ENCODE assay signal across 14 cellular contexts in genomic region chr20:50551288-50551687, GRCh38. TPM values are rescaled to one million over a fixed set of nuclear protein-coding genes. Genes with fewer than 3 reads are reported as not detected.
DNase-seq lines count a peak whose midpoint lies in the region; ATAC-seq, FAIRE-seq and TF ChIP-seq lines count a peak whose summit lies in the region.
"Had no signal": no experiment of that assay in that cellular context is flagged by ENCODE, and none has a peak within 500 bp of the region (broad histone marks: within the 10 kb centered on the region; RNA-seq: fewer than 3 reads in every experiment).

No MANE protein-coding gene starts in this region.

- H3K36me3 Mint-ChIP-seq in CD4-positive, CD25-positive, alpha-beta regulatory T cell: peaks cover 14% of the 10 kb centered on the region
- H3K36me3 Mint-ChIP-seq in T-helper 2 cell treated with Interferon-gamma antibody and Interleukin-4, amounts not matched to agents 5 μg/mL and 100 μg/mL, for 36 hours (ENCODE audit: low read depth): peaks cover 35% of the 10 kb centered on the region

- dilution Hi-C loops in keratinocyte (cut with MboI; ENCODE audit: extremely low pct_ligation_motif_present, low sequenced_read_pairs): no loop called here

- H3K9me3 ChIP-seq in CD4-positive, CD25-positive, alpha-beta regulatory T cell (ENCODE audit: control insufficient read depth in 2 of 2, low read length in 2 of 2): no peaks in the 10 kb centered on the region
- no peaks in the 10 kb centered on the region for H3K9me3 ChIP-seq in keratinocyte (ENCODE audit: control insufficient read depth, low read depth, low read length)
- H3K9me3 ChIP-seq: sigmoid colon, testis had no signal

- no peaks in the 10 kb centered on the region for H4K20me1 ChIP-seq in keratinocyte (ENCODE audit: control insufficient read depth, extremely low read depth, insufficient read depth, low read length)

- no peak overlapping the region for H2AFZ ChIP-seq in keratinocyte (ENCODE audit: control insufficient read depth, low read length)

- no peak for ATAC-seq in CD4-positive, CD25-positive, alpha-beta regulatory T cell (ENCODE audit: low read depth in 2 of 2)
- no peak for ATAC-seq in GM19397 (IDR thresholded peaks at IDR 0.05; ENCODE audit: unreplicated experiment)
- ATAC-seq: effector memory CD8-positive, alpha-beta T cell; PC-3 had no signal

- TF ChIP-seq CTCF in keratinocyte (optimal IDR thresholded peaks at IDR 0.05 in 1 of 3, IDR thresholded peaks at IDR 0.05 in 1 of 3, conservative IDR thresholded peaks at IDR 0.05 in 1 of 3; ENCODE audit: extremely low read depth in 1 of 3, insufficient read depth in 2 of 3, low read length in 3 of 3): no peak

- peak overlapping the region in 2 of 4 donors; percentile 2 to 44 for H3K4me3 Mint-ChIP-seq in CD4-positive, CD25-positive, alpha-beta regulatory T cell
- H3K4me3 Mint-ChIP-seq in T-helper 2 cell treated with Interferon-gamma antibody and Interleukin-4, amounts not matched to agents 5 μg/mL and 100 μg/mL, for 36 hours: peak overlapping the region; percentile 31

- peak; percentile 57 for FAIRE-seq in keratinocyte (lab: Jason Lieb, UNC)
- no peak for FAIRE-seq in GM19239 (lab: Jason Lieb, UNC)

- H3K4me2 ChIP-seq in keratinocyte (ENCODE audit: control insufficient read depth, extremely low read depth, insufficient read depth, low read depth, low read length): peak overlapping the region; percentile 49

- no peaks in the 10 kb centered on the region for H3K9me3 Mint-ChIP-seq in CD4-positive, CD25-positive, alpha-beta regulatory T cell
- no peaks in the 10 kb centered on the region for H3K9me3 Mint-ChIP-seq in T-helper 2 cell treated with Interferon-gamma antibody and Interleukin-4, amounts not matched to agents 5 μg/mL and 100 μg/mL, for 36 hours
- H3K9me3 Mint-ChIP-seq: effector memory CD8-positive, alpha-beta T cell had no signal

- no peak overlapping the region for H3K27ac ChIP-seq in CD4-positive, CD25-positive, alpha-beta regulatory T cell (ENCODE audit: insufficient read depth, low read length, poor library complexity, severe bottlenecking)
- peak overlapping the region; percentile 59 for H3K27ac ChIP-seq in keratinocyte (ENCODE audit: control insufficient read depth, insufficient read depth, low read length)
- H3K27ac ChIP-seq: testis had no signal

- peaks cover 33 to 65% (median 47%) of the 10 kb centered on the region in 4 donors for H3K4me1 Mint-ChIP-seq in CD4-positive, CD25-positive, alpha-beta regulatory T cell
- peaks cover 24% of the 10 kb centered on the region for H3K4me1 Mint-ChIP-seq in T-helper 2 cell treated with Interferon-gamma antibody and Interleukin-4, amounts not matched to agents 5 μg/mL and 100 μg/mL, for 36 hours (ENCODE audit: low read depth)

- H3K27me3 ChIP-seq in CD4-positive, CD25-positive, alpha-beta regulatory T cell (ENCODE audit: control insufficient read depth, insufficient read depth, low read length): no peaks in the 10 kb centered on the region
- no peaks in the 10 kb centered on the region for H3K27me3 ChIP-seq in keratinocyte (ENCODE audit: control insufficient read depth, extremely low read depth, insufficient read depth, low read length)
- H3K27me3 ChIP-seq: sigmoid colon, testis had no signal

- H3K4me3 ChIP-seq in CD4-positive, CD25-positive, alpha-beta regulatory T cell (ENCODE audit: low read depth, low read length): no peak overlapping the region
- H3K4me3 ChIP-seq in keratinocyte (ENCODE audit: control insufficient read depth in 2 of 3, extremely low read depth in 1 of 3, insufficient read depth in 2 of 3, low read depth in 1 of 3, low read length in 3 of 3): no peak overlapping the region
- H3K4me3 ChIP-seq: sigmoid colon, testis had no signal

- DNase-seq in CD4-positive, CD25-positive, alpha-beta regulatory T cell: peak in 1 of 3 donors; percentile 44
- peak; percentile 68 for DNase-seq in DMS79 treated with DMSO at 0.1 percent for 48 hours (lab: John Stamatoyannopoulos, UW)
- no peak for DNase-seq in T-helper 2 cell treated with Interferon-gamma antibody and Interleukin-4, amounts not matched to agents 5 μg/mL and 100 μg/mL, for 36 hours (ENCODE audit: low spot score)
- DNase-seq in keratinocyte (ENCODE audit: low read depth, low spot score): no peak
- no peak for DNase-seq in GM19239 (ENCODE audit: insufficient read length, low spot score)
- DNase-seq in HUDEP-2 (lab: John Stamatoyannopoulos, UW; ENCODE audit: unreplicated experiment in 76 of 76): no peak
- DNase-seq in NAMALWA (ENCODE audit: low spot score): no peak
- DNase-seq: effector memory CD8-positive, alpha-beta T cell; NCI-H1694; PC-3; sigmoid colon; testis had no signal

- H3K9me1 ChIP-seq in keratinocyte (ENCODE audit: control insufficient read depth, extremely low read depth, insufficient read depth, low read length): peaks cover 2% of the 10 kb centered on the region

- H3K36me3 ChIP-seq in CD4-positive, CD25-positive, alpha-beta regulatory T cell (ENCODE audit: control insufficient read depth, insufficient read depth, low read length): peaks cover 6% of the 10 kb centered on the region
- H3K36me3 ChIP-seq in keratinocyte (ENCODE audit: control insufficient read depth in 2 of 2, extremely low read depth in 1 of 2, insufficient read depth in 2 of 2, low read length in 2 of 2): peaks cover 8 to 11% of the 10 kb centered on the region in 2 experiments

- peak overlapping the region; percentile 19 for H3K9ac ChIP-seq in keratinocyte (ENCODE audit: control insufficient read depth, extremely low read depth, insufficient read depth, low read length)

- peaks cover 41% of the 10 kb centered on the region for H3K4me1 ChIP-seq in CD4-positive, CD25-positive, alpha-beta regulatory T cell (ENCODE audit: control insufficient read depth, insufficient read depth, low read length, poor library complexity, severe bottlenecking)
- H3K4me1 ChIP-seq in keratinocyte (ENCODE audit: control insufficient read depth, extremely low read depth, insufficient read depth, low read length): peaks cover 33% of the 10 kb centered on the region

- H3K27me3 Mint-ChIP-seq in CD4-positive, CD25-positive, alpha-beta regulatory T cell: no peaks in the 10 kb centered on the region
- no peaks in the 10 kb centered on the region for H3K27me3 Mint-ChIP-seq in T-helper 2 cell treated with Interferon-gamma antibody and Interleukin-4, amounts not matched to agents 5 μg/mL and 100 μg/mL, for 36 hours (ENCODE audit: low read depth)
- H3K27me3 Mint-ChIP-seq: CD4-positive, alpha-beta memory T cell; effector memory CD8-positive, alpha-beta T cell had no signal

- H3K27ac Mint-ChIP-seq in CD4-positive, CD25-positive, alpha-beta regulatory T cell: peak overlapping the region; percentile 40 to 78 (median 49)
- peak overlapping the region; percentile 58 for H3K27ac Mint-ChIP-seq in T-helper 2 cell treated with Interferon-gamma antibody and Interleukin-4, amounts not matched to agents 5 μg/mL and 100 μg/mL, for 36 hours

- peaks cover 71% of the 10 kb centered on the region for H3K79me2 ChIP-seq in keratinocyte (ENCODE audit: control insufficient read depth, insufficient read depth, low read length)

RNA-seq across cellular contexts. Expression of gene PTPN1, which starts 41.1 kb away (rescaled TPM):
- 76.3 TPM for total RNA-seq in CD4-positive, CD25-positive, alpha-beta regulatory T cell
- polyA plus RNA-seq in CD4-positive, CD25-positive, alpha-beta regulatory T cell: 10 to 100 TPM; 27.1 to 34.3 (median 30.3) TPM
- 53.3 to 67.4 TPM (median 61.6 TPM) in 3 replicates for polyA plus RNA-seq in keratinocyte
- polyA plus RNA-seq in keratinocyte (2011; ENCODE audit: low read depth): 14.0 TPM
- 71.8 and 85.6 TPM in 2 replicates for polyA plus RNA-seq in keratinocyte (2011; cell fraction: cytosol; rRNA removed)
- polyA plus RNA-seq in keratinocyte (2011; cell fraction: nucleus; rRNA removed): 107 and 110 TPM in 2 replicates
- polyA plus RNA-seq in keratinocyte (2012; ENCODE audit: low replicate concordance): 42.2 and 66.1 TPM in 2 replicates
- polyA minus RNA-seq in keratinocyte: 65.6 to 73.7 TPM (median 70.3 TPM) in 3 replicates
- 61.6 TPM for polyA minus RNA-seq in keratinocyte (2011; cell fraction: cytosol; rRNA and poly(A)+ RNA removed)
- polyA minus RNA-seq in keratinocyte (2011; cell fraction: nucleus; rRNA and poly(A)+ RNA removed): 38.7 and 64.7 TPM in 2 replicates
